In the genomic region with DNA sequence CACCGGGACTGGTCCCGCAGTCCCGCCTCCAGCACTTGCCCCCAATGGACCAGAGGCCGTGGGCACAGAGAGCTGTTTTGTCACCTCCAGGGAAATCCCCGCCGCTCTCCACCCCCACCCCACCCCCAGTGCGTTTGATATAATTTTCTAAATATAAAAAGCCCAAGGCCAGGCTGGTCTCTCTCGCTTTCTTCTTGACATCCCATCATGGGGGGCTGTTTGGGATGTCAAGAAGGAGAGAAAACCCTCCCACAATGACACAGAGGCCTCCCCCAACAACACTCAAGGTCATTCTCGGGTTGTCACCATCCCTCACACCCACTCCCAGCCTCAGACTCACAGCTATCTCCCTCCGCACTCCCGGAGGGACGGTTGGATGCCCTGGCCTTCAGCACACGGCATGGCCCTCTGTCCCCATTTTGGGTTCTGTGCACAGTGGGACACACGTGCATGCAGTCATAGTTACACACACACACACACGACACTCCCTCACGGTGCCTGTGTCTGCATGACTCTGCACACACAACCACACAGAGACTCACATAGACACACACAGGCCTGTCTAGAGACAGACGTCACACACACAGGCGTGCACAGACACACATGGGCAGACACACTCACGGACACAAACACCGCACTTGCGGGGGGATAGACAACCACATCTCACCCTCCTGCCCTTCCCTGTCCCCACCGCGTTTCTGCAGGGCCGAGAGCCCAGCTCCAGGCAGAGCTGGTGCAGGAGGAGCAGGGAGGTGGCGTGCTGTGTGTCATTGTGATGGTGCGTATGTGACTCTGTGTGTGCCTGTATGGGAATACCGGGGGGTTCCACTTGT, we compare ENCODE assay signal across 8 cellular contexts. TPM values are rescaled to one million over a fixed set of nuclear protein-coding genes. Genes with fewer than 3 reads are reported as not detected.
A peak's percentile ranks its signal among the peaks of the same experiment; 100 is the strongest.
DNase-seq lines count a peak whose midpoint lies in the region; ATAC-seq, FAIRE-seq and TF ChIP-seq lines count a peak whose summit lies in the region.
"Had no signal": no experiment of that assay in that cellular context is flagged by ENCODE, and none has a peak within 500 bp of the region (broad histone marks: within the 10 kb centered on the region; RNA-seq: fewer than 3 reads in every experiment).

No MANE protein-coding gene starts in this region.

- no peaks in the 10 kb centered on the region for H4K20me1 ChIP-seq in GM12878 (ENCODE audit: control insufficient read depth, insufficient read depth)

- no peak for TF ChIP-seq RAD21 in GM12878 (IDR thresholded peaks at IDR 0.05; ENCODE audit: insufficient read depth, low read depth, low read length)

- H3K27me3 ChIP-seq in GM12878 (replicated peaks in 1 of 2; ENCODE audit: control insufficient read depth in 2 of 2, insufficient read depth in 2 of 2, low read length in 1 of 2) (no peaks in the 10 kb centered on the region), right lobe of liver (no peaks in the 10 kb centered on the region)

- H3K27ac ChIP-seq in GM12878 (ENCODE audit: control insufficient read depth, insufficient read depth) (peak overlapping the region; percentile 47; the same call in 1 of the 2 replicates), right lobe of liver (peak overlapping the region; percentile 83 to 99 (median 92)), temporal lobe (ENCODE audit: low read depth, low read length) (peak overlapping the region; percentile 86)

- CTCF ChIA-PET in GM12878 (lab: Yijun Ruan, JAX), result interaction anchor here (1.0 kb wide), 1 partner anchor 68 kb away, joined by 4 read pairs; no protein-coding TSS in a partner anchor

- peak overlapping the region; percentile 99 for H3K4me2 ChIP-seq in GM12878 (ENCODE audit: control insufficient read depth, insufficient read depth)

- peak overlapping the region; percentile 64 for H2AFZ ChIP-seq in GM12878 (ENCODE audit: control insufficient read depth, low read depth, low read length)

- intact Hi-C loops in GM12878 (cut with micrococcal nuclease; ENCODE audit: unreplicated experiment), result no loop called here
- intact Hi-C loops in right lobe of liver (cut with DNase I), result loop anchor here in 1 of 2 donors (10.0 kb wide), 1 partner anchor 63 kb away; no protein-coding TSS in a partner anchor

- H3K9ac ChIP-seq in GM12878 (ENCODE audit: control insufficient read depth, insufficient read depth, low read length), result no peak overlapping the region; the same call in 1 of the 2 replicates

- BruUV-seq in GM12878 (replicated peaks; lab: Mats Ljungman, UMichigan), result no TSS peak

- H3K4me3 ChIP-seq in GM12878 (peak overlapping the region; percentile 86; the same call in 1 of the 2 replicates), right lobe of liver (peak overlapping the region; percentile 66 to 95 (median 77))

- no peaks in the 10 kb centered on the region for H3K9me3 ChIP-seq in GM12878 (replicated peaks; ENCODE audit: control insufficient read depth, insufficient read depth, low read length)
- H3K9me3 ChIP-seq in right lobe of liver, result no peaks in the 10 kb centered on the region

- H3K79me2 ChIP-seq in GM12878 (ENCODE audit: control insufficient read depth, insufficient read depth, low read length), result peaks cover 40% of the 10 kb centered on the region

- DNase-seq in HuH-7.5 (ENCODE audit: low spot score), result peak; percentile 47
- no peak for DNase-seq in GM12878 (ENCODE audit: low read depth, low spot score)
- DNase-seq in right lobe of liver, result no peak
- DNase-seq in SKM-1 (lab: John Stamatoyannopoulos, UW; ENCODE audit: unreplicated experiment), result no peak
- DNase-seq in NOMO-1 treated with dmso at 0.1 percent for 144 hours (lab: John Stamatoyannopoulos, UW; ENCODE audit: unreplicated experiment), result no peak

- TF ChIP-seq EP300 in GM12878 (IDR thresholded peaks at IDR 0.05; ENCODE audit: borderline replicate concordance in 1 of 2, control insufficient read depth in 1 of 2, low read depth in 2 of 2, low read length in 2 of 2), result no peak

- H3K4me1 ChIP-seq in GM12878 (ENCODE audit: control insufficient read depth, insufficient read depth, low read length) (peaks cover 28% of the 10 kb centered on the region), right lobe of liver (peaks cover 0 to 27% (median 3%) of the 10 kb centered on the region in 4 donors)

- 56% methylated on average over 26 of the region's 27 CpGs for WGBS in GM12878 (ENCODE audit: insufficient coverage, insufficient replicate concordance, low lambda C conversion rate, missing lambda C conversion rate)
- WGBS in right lobe of liver (ENCODE audit: insufficient coverage, low coverage, low lambda C conversion rate, missing lambda C conversion rate), result 14% methylated on average over 15 of the region's 27 CpGs

- TF ChIP-seq CTCF in GM12878 (IDR thresholded peaks at IDR 0.05 in 2 of 3, conservative IDR thresholded peaks at IDR 0.05 in 1 of 3; ENCODE audit: control insufficient read depth in 2 of 3, extremely low read depth in 1 of 3, insufficient read depth in 1 of 3, low read depth in 3 of 3, low read length in 3 of 3) (no peak), right lobe of liver (IDR thresholded peaks at IDR 0.05) (no peak)

- SMC1A ChIA-PET in GM12878 (lab: Charles Lee; ENCODE audit: uncharacterized antibody, unreplicated experiment), result interaction anchor here (1.7 kb wide), 1 partner anchor 68 kb away, joined by 5 read pairs; no protein-coding TSS in a partner anchor

- RAD21 ChIA-PET in GM12878 (lab: Charles Lee; ENCODE audit: unreplicated experiment), result interaction anchor here (1.0 kb wide), 1 partner anchor 67 kb away, joined by 3 read pairs; no protein-coding TSS in a partner anchor

- POLR2A ChIA-PET in GM12878 (lab: Charles Lee), result interaction anchor here (0.5 to 0.6 kb wide), 2 partner anchors 327 to 1268 kb away, joined by 4 to 5 read pairs; no protein-coding TSS in a partner anchor

- in situ Hi-C loops in GM12878 (cut with MboI), result loop anchor here (25.0 kb wide), 1 partner anchor 1499 kb away; a partner anchor contains a TSS

- H3K36me3 ChIP-seq in GM12878 (ENCODE audit: control insufficient read depth in 2 of 2, insufficient read depth in 2 of 2, low read length in 1 of 2) (no peaks in the 10 kb centered on the region), right lobe of liver (no peaks in the 10 kb centered on the region)

- no peak for TF ChIP-seq POLR2A in GM12878 (IDR thresholded peaks at IDR 0.05; ENCODE audit: low read depth, low read length)
- no peak for TF ChIP-seq POLR2A in right lobe of liver (IDR thresholded peaks at IDR 0.05)

- no peak for ATAC-seq in GM12878
- no peak for ATAC-seq in right lobe of liver
- no peak for ATAC-seq in GM19452 (IDR thresholded peaks at IDR 0.05; ENCODE audit: unreplicated experiment)

- no peak for FAIRE-seq in GM12878 (lab: Jason Lieb, UNC)
- FAIRE-seq: RCC 7860 had no signal

TF ChIP-seq in GM12878, 131 proteins besides CTCF, POLR2A, EP300 and RAD21 (continues in another document):
- no peak for TF ChIP-seq TBL1XR1 (IDR thresholded peaks at IDR 0.05; ENCODE audit: low read depth, low read length)
- TF ChIP-seq SMARCA5 (IDR thresholded peaks at IDR 0.05), result no peak
- no peak for TF ChIP-seq CBX3 (IDR thresholded peaks at IDR 0.05; ENCODE audit: borderline replicate concordance, low read depth)
- peak; percentile 22; the same call in 1 of the 2 replicates for TF ChIP-seq LARP7 (IDR thresholded peaks at IDR 0.05)
- TF ChIP-seq ETV6 (conservative IDR thresholded peaks at IDR 0.05 in 1 of 2, IDR thresholded peaks at IDR 0.05 in 1 of 2; ENCODE audit: borderline replicate concordance in 1 of 2, low read depth in 1 of 2), result no peak
- TF ChIP-seq, protein P1, sequence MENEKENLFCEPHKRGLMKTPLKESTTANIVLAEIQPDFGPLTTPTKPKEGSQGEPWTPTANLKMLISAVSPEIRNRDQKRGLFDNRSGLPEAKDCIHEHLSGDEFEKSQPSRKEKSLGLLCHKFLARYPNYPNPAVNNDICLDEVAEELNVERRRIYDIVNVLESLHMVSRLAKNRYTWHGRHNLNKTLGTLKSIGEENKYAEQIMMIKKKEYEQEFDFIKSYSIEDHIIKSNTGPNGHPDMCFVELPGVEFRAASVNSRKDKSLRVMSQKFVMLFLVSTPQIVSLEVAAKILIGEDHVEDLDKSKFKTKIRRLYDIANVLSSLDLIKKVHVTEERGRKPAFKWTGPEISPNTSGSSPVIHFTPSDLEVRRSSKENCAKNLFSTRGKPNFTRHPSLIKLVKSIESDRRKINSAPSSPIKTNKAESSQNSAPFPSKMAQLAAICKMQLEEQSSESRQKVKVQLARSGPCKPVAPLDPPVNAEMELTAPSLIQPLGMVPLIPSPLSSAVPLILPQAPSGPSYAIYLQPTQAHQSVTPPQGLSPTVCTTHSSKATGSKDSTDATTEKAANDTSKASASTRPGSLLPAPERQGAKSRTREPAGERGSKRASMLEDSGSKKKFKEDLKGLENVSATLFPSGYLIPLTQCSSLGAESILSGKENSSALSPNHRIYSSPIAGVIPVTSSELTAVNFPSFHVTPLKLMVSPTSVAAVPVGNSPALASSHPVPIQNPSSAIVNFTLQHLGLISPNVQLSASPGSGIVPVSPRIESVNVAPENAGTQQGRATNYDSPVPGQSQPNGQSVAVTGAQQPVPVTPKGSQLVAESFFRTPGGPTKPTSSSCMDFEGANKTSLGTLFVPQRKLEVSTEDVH (IDR thresholded peaks at IDR 0.05; ENCODE audit: low read depth, partially characterized antibody), result no peak
- TF ChIP-seq RBBP5 (conservative IDR thresholded peaks at IDR 0.05), result no peak
- TF ChIP-seq ZNF384 (IDR thresholded peaks at IDR 0.05; ENCODE audit: borderline replicate concordance, low read depth, low read length), result no peak

RNA-seq across cellular contexts. Expression of a gene that starts 4.8 kb away (rescaled TPM):
- total RNA-seq in GM12878 (2013; cell fraction: nucleolus; rRNA removed), result 77.1 and 95.5 TPM in 2 replicates
- total RNA-seq in GM12878 (2014; rRNA removed) (8.8 and 9.2 TPM in 2 replicates), GM12878 (2014; rRNA removed; fragmentation: Illumina TruSeq; extraction: Trizol) (2.8 and 5.3 TPM in 2 replicates), GM12878 (2021) (50.5 and 53.5 TPM in 2 replicates), right lobe of liver (100 to 1,000 TPM in 4 of 6 experiments, 10 to 100 TPM in 2; 94.6 to 168 (median 120) TPM), temporal lobe (7.1 TPM)
- polyA plus RNA-seq in GM12878 (2011; ENCODE audit: low read depth), result 3.6 TPM
- polyA plus RNA-seq in GM12878 (2011; rRNA removed) (0.86 and 1.6 TPM in 2 replicates), GM12878 (2014; fragmentation: Illumina TruSeq; extraction: Trizol) (4.6 and 11.1 TPM in 2 replicates), GM12878 (2014; fragmentation: Nextera tagmentation; extraction: Ambion mirVana) (1 to 10 TPM in 1 of 2 experiments, under 1 TPM in 1; 0.71 to 1.1 TPM), GM12878 (2014; rRNA removed) (13.8 and 16.8 TPM in 2 replicates), GM12878 (2016; fragmentation: Nextera tagmentation; extraction: Ambion mirVana) (10 to 100 TPM; 18.5 to 22.2 TPM)
- polyA plus RNA-seq in GM12878 (2011; cell fraction: cytosol; rRNA removed), result 2.1 and 2.2 TPM in 2 replicates
- 11.0 and 19.5 TPM in 2 replicates for polyA plus RNA-seq in GM12878 (2011; cell fraction: nucleus; rRNA removed)
- 12.5 and 13.5 TPM in 2 replicates for polyA plus RNA-seq in GM12878 (2012)
- 3.4 and 7.2 TPM in 2 replicates for polyA minus RNA-seq in GM12878 (2011; rRNA and poly(A)+ RNA removed)
- polyA minus RNA-seq in GM12878 (2011; cell fraction: cytosol; rRNA and poly(A)+ RNA removed), result 8.4 and 9.6 TPM in 2 replicates
- polyA minus RNA-seq in GM12878 (2011; cell fraction: nucleus; rRNA and poly(A)+ RNA removed), result 8.9 and 14.9 TPM in 2 replicates
